1 cellular context compared by ENCODE assay signal in genomic region chr17:75113798-75114551, GRCh38.
TF ChIP-seq lines count a peak whose summit lies in the region.

No MANE protein-coding gene starts in this region.

TF ChIP-seq in K562, 482 proteins besides CTCF, POLR2A, EP300 and RAD21 (continued from another document and continues in another):
- TF ChIP-seq MBD1 (CRISPR knock-in tag; IDR thresholded peaks at IDR 0.05) (no peak), ZEB2 (IDR thresholded peaks at IDR 0.05) (no peak), ZNF232 (CRISPR knock-in tag; IDR thresholded peaks at IDR 0.05) (no peak), SMAD4 (CRISPR knock-in tag; conservative IDR thresholded peaks at IDR 0.05) (0 out of 2 replicates have a peak, but pooled peaks have one; percentile 38), E2F5 (CRISPR knock-in tag; IDR thresholded peaks at IDR 0.05) (no peak), MLLT1 (IDR thresholded peaks at IDR 0.05) (peak in 1 of 2 experiments; percentile 40; a peak in 1 of 4 replicates), SUPT5H (IDR thresholded peaks at IDR 0.05) (no peak), ZNF780A (CRISPR knock-in tag; IDR thresholded peaks at IDR 0.05) (no peak), RHOXF2B (CRISPR knock-in tag; conservative IDR thresholded peaks at IDR 0.05) (no peak), SRSF7 (optimal IDR thresholded peaks at IDR 0.05; ENCODE audit: low read depth, low read length) (no peak), NFE2 (IDR thresholded peaks at IDR 0.05; ENCODE audit: low read depth) (no peak), ZBTB17 (CRISPR knock-in tag; IDR thresholded peaks at IDR 0.05) (no peak), YY1 (IDR thresholded peaks at IDR 0.05; ENCODE audit: borderline replicate concordance in 1 of 3, control insufficient read depth in 1 of 3, extremely low read depth in 1 of 3, insufficient read depth in 3 of 3, insufficient read length in 1 of 3, insufficient replicate concordance in 2 of 3, low read depth in 1 of 3, low read length in 2 of 3) (peak in 2 of 3 experiments; percentile 38 to 48), ILK (tag; IDR thresholded peaks at IDR 0.05; ENCODE audit: borderline replicate concordance, low read depth) (no peak), ZNF696 (CRISPR knock-in tag; conservative IDR thresholded peaks at IDR 0.05) (no peak), REST (CRISPR knock-in tag; IDR thresholded peaks at IDR 0.05; ENCODE audit: low read depth) (no peak), NFRKB (IDR thresholded peaks at IDR 0.05; ENCODE audit: low read depth) (no peak; the same call in 1 of the 2 replicates), ARID2 (IDR thresholded peaks at IDR 0.05) (peak; percentile 56; the same call in 1 of the 2 replicates), STAT5A (IDR thresholded peaks at IDR 0.05; ENCODE audit: borderline replicate concordance, low read length) (no peak), ZFX (CRISPR knock-in tag; IDR thresholded peaks at IDR 0.05) (peak; percentile 4; the same call in 1 of the 2 replicates), SMARCA4 (IDR thresholded peaks at IDR 0.05) (0 out of 2 replicates have a peak, but pooled peaks have one; percentile 26), SMARCA5 (IDR thresholded peaks at IDR 0.05) (no peak), AFF1 (IDR thresholded peaks at IDR 0.05; ENCODE audit: low read depth in 1 of 2, partially characterized antibody in 2 of 2) (peak in 1 of 2 experiments; percentile 51), TRIM24 (IDR thresholded peaks at IDR 0.05) (no peak), ESRRA (IDR thresholded peaks at IDR 0.05; ENCODE audit: borderline replicate concordance, low read depth) (no peak; the same call in 1 of the 2 replicates), DMBX1 (CRISPR knock-in tag; IDR thresholded peaks at IDR 0.05; ENCODE audit: borderline replicate concordance) (no peak), ZNF146 (CRISPR knock-in tag; IDR thresholded peaks at IDR 0.05; ENCODE audit: unreplicated experiment) (no peak), ADNP (tag; IDR thresholded peaks at IDR 0.05) (no peak), RNF2 (IDR thresholded peaks at IDR 0.05) (no peak), OTX1 (CRISPR knock-in tag; IDR thresholded peaks at IDR 0.05) (no peak), ZC3H11A (IDR thresholded peaks at IDR 0.05; ENCODE audit: low read depth, low read length) (no peak), ZNF518B (CRISPR knock-in tag; IDR thresholded peaks at IDR 0.05) (no peak), U2AF2 (optimal IDR thresholded peaks at IDR 0.05; ENCODE audit: low read depth, low read length) (no peak), UBTF (IDR thresholded peaks at IDR 0.05; ENCODE audit: borderline replicate concordance in 1 of 2, low read depth in 2 of 2, low read length in 2 of 2) (0 out of 4 replicates have a peak, but pooled peaks of 1 of the 2 experiments have one; percentile 20), NR0B1 (IDR thresholded peaks at IDR 0.05; ENCODE audit: partially characterized antibody) (no peak), ZNF174 (CRISPR knock-in tag; IDR thresholded peaks at IDR 0.05) (no peak), CREBBP (IDR thresholded peaks at IDR 0.05; ENCODE audit: low read depth, low read length) (no peak), POLR2G (IDR thresholded peaks at IDR 0.05; ENCODE audit: low read depth, low read length) (peak; percentile 63), TAF7 (tag; IDR thresholded peaks at IDR 0.05) (no peak), STAG1 (CRISPR knock-in tag; IDR thresholded peaks at IDR 0.05; ENCODE audit: borderline replicate concordance) (peak; percentile 47; the same call in 1 of the 2 replicates), DPF2 (IDR thresholded peaks at IDR 0.05) (no peak), POU5F1 (IDR thresholded peaks at IDR 0.05; ENCODE audit: borderline replicate concordance, low read depth, low read length, partially characterized antibody) (no peak), POLR3A (IDR thresholded peaks at IDR 0.05; ENCODE audit: borderline replicate concordance, extremely low read depth, insufficient read depth, insufficient read length) (no peak)
